ENCODE assay signal across 9 cellular contexts in genomic region chr22:27990879-27991278, GRCh38.
DNase-seq lines count a peak whose midpoint lies in the region; ATAC-seq and TF ChIP-seq lines count a peak whose summit lies in the region.
"Had no signal": no experiment of that assay in that cellular context is flagged by ENCODE, and none has a peak within 500 bp of the region (broad histone marks: within the 10 kb centered on the region; RNA-seq: fewer than 3 reads in every experiment).

No MANE protein-coding gene starts in this region.

- peaks cover 22% of the 10 kb centered on the region for H3K4me1 ChIP-seq in OCI-LY1 (ENCODE audit: insufficient read depth, low read length, severe bottlenecking)

- H3K4me2 ChIP-seq in OCI-LY1 (ENCODE audit: low read length), result no peak overlapping the region

- peak overlapping the region; percentile 51 for H3K27ac ChIP-seq in OCI-LY1 (ENCODE audit: low read depth, low read length, poor library complexity, severe bottlenecking)

- no peaks in the 10 kb centered on the region for H3K27me3 Mint-ChIP-seq in progenitor cell of endocrine pancreas

- no peaks in the 10 kb centered on the region for H3K9me3 ChIP-seq in OCI-LY1 (ENCODE audit: low read length)

- no peak overlapping the region for H3K27ac Mint-ChIP-seq in progenitor cell of endocrine pancreas

- no peaks in the 10 kb centered on the region for H3K79me2 ChIP-seq in OCI-LY1 (ENCODE audit: insufficient read depth, low read length)

- H3K27me3 ChIP-seq in OCI-LY1 (ENCODE audit: insufficient read depth, low read length), result no peaks in the 10 kb centered on the region; the same call in 1 of the 2 replicates

- H3K36me3 ChIP-seq in OCI-LY1 (ENCODE audit: insufficient read depth, low read length), result no peaks in the 10 kb centered on the region

- no peaks in the 10 kb centered on the region for H3K9me3 Mint-ChIP-seq in progenitor cell of endocrine pancreas (ENCODE audit: low read depth)

- no peak overlapping the region for H3K4me3 ChIP-seq in OCI-LY1 (ENCODE audit: low read depth, low read length, poor library complexity, severe bottlenecking)
- H3K4me3 ChIP-seq: skin epidermis had no signal

- peak; percentile 28 for DNase-seq in DMS 273 (lab: John Stamatoyannopoulos, UW; ENCODE audit: unreplicated experiment)
- DNase-seq in DMS 273 treated with DMSO at 0.1 percent for 48 hours (lab: John Stamatoyannopoulos, UW), result no peak
- peak; percentile 9 for DNase-seq in fibroblast of the conjunctiva (ENCODE audit: low read depth)
- DNase-seq in progenitor cell of endocrine pancreas (ENCODE audit: low spot score, unreplicated experiment), result no peak
- DNase-seq in SK-N-DZ (ENCODE audit: low spot score), result no peak

- TF ChIP-seq CTCF in OCI-LY1 (IDR thresholded peaks at IDR 0.05; ENCODE audit: low read length), result peak; percentile 39
- peak; percentile 60 for TF ChIP-seq CTCF in progenitor cell of endocrine pancreas (IDR thresholded peaks at IDR 0.05; ENCODE audit: unreplicated experiment)

- no peak overlapping the region for H2AFZ ChIP-seq in OCI-LY1 (ENCODE audit: low read length)

- H4K20me1 ChIP-seq in OCI-LY1 (ENCODE audit: insufficient read depth, low read length), result no peaks in the 10 kb centered on the region

- H3K36me3 Mint-ChIP-seq in progenitor cell of endocrine pancreas (ENCODE audit: insufficient read depth), result peaks cover 8% of the 10 kb centered on the region

- H3K9ac ChIP-seq in OCI-LY1 (ENCODE audit: low read length), result no peak overlapping the region

- no peaks in the 10 kb centered on the region for H3F3A ChIP-seq in OCI-LY1 (ENCODE audit: insufficient read depth, low read length)

- no peaks in the 10 kb centered on the region for H3K9me2 ChIP-seq in OCI-LY1 (ENCODE audit: low read depth, low read length)

- H3K4me3 Mint-ChIP-seq in progenitor cell of endocrine pancreas (ENCODE audit: low read depth), result no peak overlapping the region

- H3K4me1 Mint-ChIP-seq in progenitor cell of endocrine pancreas (ENCODE audit: low read depth), result peaks cover 1% of the 10 kb centered on the region

- ATAC-seq in HG03378 (IDR thresholded peaks at IDR 0.05; ENCODE audit: unreplicated experiment) (no peak), GM21447 (IDR thresholded peaks at IDR 0.05; ENCODE audit: unreplicated experiment) (no peak)

Comparison
In these comparisons a context has a peak if more than half of its experiments do, and no peak if none do; other contexts are left out.
1. DNase-seq: peak in DMS 273 (single experiment) and fibroblast of the conjunctiva (single experiment); none in DMS 273 treated with DMSO at 0.1 percent for 48 hours (single experiment), progenitor cell of endocrine pancreas (single experiment) and SK-N-DZ (single experiment).